13 cellular contexts compared by ENCODE assay signal in the genomic region with DNA sequence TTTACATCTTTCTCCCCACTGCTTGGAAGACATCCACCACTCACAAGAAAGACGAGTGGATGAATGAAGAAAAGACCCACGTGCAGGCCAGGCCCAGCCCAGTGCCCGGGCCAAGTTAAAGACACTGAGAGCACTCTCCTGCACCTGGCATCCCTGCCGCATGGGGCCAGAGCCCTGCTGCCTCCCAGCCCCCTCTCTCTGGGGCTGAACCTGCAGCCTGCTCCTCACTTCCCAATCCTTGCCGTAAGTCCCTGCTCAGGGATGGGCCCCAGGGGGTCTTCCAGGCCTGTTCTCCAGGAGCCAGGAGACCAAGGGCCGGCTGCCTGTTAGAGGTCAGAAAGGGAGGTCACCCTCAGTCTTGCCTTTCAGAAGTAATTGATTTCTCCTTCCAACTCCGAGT.
"Had no signal": no experiment of that assay in that cellular context is flagged by ENCODE, and none has a peak within 500 bp of the region (broad histone marks: within the 10 kb centered on the region; RNA-seq: fewer than 3 reads in every experiment).

No MANE protein-coding gene starts in this region.

- ATAC-seq: activated naive CD8-positive, alpha-beta T cell treated with anti-CD3 and anti-CD28 coated beads, Interleukin-2, amount 50 U/mL, for 24 hours; left ventricle myocardium superior had no signal

- H3K36me3 ChIP-seq: ascending aorta, right atrium auricular region, thyroid gland, uterus had no signal

- H3K4me3 ChIP-seq: ascending aorta, right atrium auricular region, skin epidermis, thyroid gland, uterus had no signal

- DNase-seq: activated B cell treated with CpG ODN at 0.5 μM for 24 hours; activated CD4-positive, alpha-beta T cell treated with anti-CD3 and anti-CD28 coated beads, Interleukin-2, amount 10 ng/mL, durations not matched to agents 24 days and 14 days; activated CD8-positive, alpha-beta memory T cell treated with anti-CD3 and anti-CD28 coated beads for 24 hours; activated naive CD4-positive, alpha-beta T cell treated with Interleukin-2 at 50 U/mL for 16 hours; activated naive CD8-positive, alpha-beta T cell treated with anti-CD3 and anti-CD28 coated beads, Interleukin-2, amount 50 U/mL, for 24 hours; foreskin melanocyte; kidney; left ventricle myocardium superior; thyroid gland had no signal

- H3K27me3 ChIP-seq: ascending aorta, right atrium auricular region, thyroid gland, uterus had no signal
